ENCODE assay signal across 8 cellular contexts in genomic region chr11:122781378-122782040, GRCh38. TPM values are rescaled to one million over a fixed set of nuclear protein-coding genes. Genes with fewer than 3 reads are reported as not detected.
A peak's percentile ranks its signal among the peaks of the same experiment; 100 is the strongest.
DNase-seq lines count a peak whose midpoint lies in the region; ATAC-seq, FAIRE-seq and TF ChIP-seq lines count a peak whose summit lies in the region.

No MANE protein-coding gene starts in this region.

- H3K4me3 Mint-ChIP-seq in activated B cell treated with CpG ODN at 0.5 μM for 24 hours, result no peak overlapping the region

- H3K4me3 ChIP-seq in cardiac fibroblast (replicated peaks in 1 of 2; ENCODE audit: low read depth in 2 of 2, low read length in 2 of 2) (no peak overlapping the region), kidney (ENCODE audit: low read length in 2 of 2) (no peak overlapping the region)

- peaks cover 10% of the 10 kb centered on the region for H3K36me3 Mint-ChIP-seq in activated B cell treated with CpG ODN at 0.5 μM for 24 hours (ENCODE audit: low read depth)

- intact Hi-C loops in activated B cell treated with CpG ODN at 0.5 μM for 24 hours (cut with micrococcal nuclease), result loop anchor here (1.0 kb wide), 5 partner anchors 25 to 201 kb away; partner anchors contain the start of gene UBASH3B
- intact Hi-C loops in kidney (cut with DNase I), result loop anchor here (10.0 kb wide), 1 partner anchor 147 kb away; no protein-coding TSS in a partner anchor

- peak; percentile 59 for FAIRE-seq in kidney (lab: Jason Lieb, UNC)

- no peaks in the 10 kb centered on the region for H3K27me3 Mint-ChIP-seq in activated B cell treated with CpG ODN at 0.5 μM for 24 hours

- POLR2A ChIA-PET in activated B cell treated with CpG ODN at 0.5 μM for 24 hours (lab: Charles Lee), result interaction anchor here (0.6 kb wide), 1 partner anchor 143 kb away, joined by 3 read pairs; no protein-coding TSS in a partner anchor

- H3K4me1 ChIP-seq in kidney (ENCODE audit: control insufficient read depth in 1 of 2, insufficient read depth in 1 of 2, low read depth in 1 of 2, low read length in 2 of 2), result peaks cover 0 to 5% of the 10 kb centered on the region in 2 donors

- TF ChIP-seq CTCF in GM12872 (IDR thresholded peaks at IDR 0.05; ENCODE audit: insufficient read depth, low read depth, low read length) (peak; percentile 92), activated B cell treated with CpG ODN at 0.5 μM for 24 hours (IDR thresholded peaks at IDR 0.05) (peak; percentile 85), cardiac fibroblast (IDR thresholded peaks at IDR 0.05; ENCODE audit: low read depth, low read length) (peak; percentile 93), kidney (IDR thresholded peaks at IDR 0.05; ENCODE audit: borderline replicate concordance, extremely low read depth, insufficient read depth) (peak; percentile 94)

- H3K27ac ChIP-seq in kidney (ENCODE audit: low read depth in 2 of 2, low read length in 2 of 2), result no peak overlapping the region

- H3K36me3 ChIP-seq in kidney (ENCODE audit: control insufficient read depth in 1 of 2, insufficient read depth in 2 of 2, low read length in 2 of 2), result no peaks in the 10 kb centered on the region

- H3K9ac ChIP-seq in kidney (ENCODE audit: low read length in 2 of 2), result no peak overlapping the region

- H3K9me3 Mint-ChIP-seq in activated B cell treated with CpG ODN at 0.5 μM for 24 hours, result no peaks in the 10 kb centered on the region

- H3K9me3 ChIP-seq in kidney (ENCODE audit: control insufficient read depth in 1 of 2, low read length in 2 of 2), result no peaks in the 10 kb centered on the region

- CTCF ChIA-PET in activated B cell treated with CpG ODN at 0.5 μM for 24 hours (lab: Charles Lee), result interaction anchor here (0.7 to 6.3 kb wide), 21 partner anchors 9 to 1827 kb away, joined by 3 to 131 read pairs (median 4); partner anchors contain the start of gene UBASH3B

- DNase-seq in NCI-H2171 treated with DMSO at 0.1 percent for 48 hours (lab: John Stamatoyannopoulos, UW), result peak; percentile 69
- DNase-seq in activated B cell treated with CpG ODN at 0.5 μM for 24 hours, result peak; percentile 64
- peak; percentile 95 for DNase-seq in cardiac fibroblast (ENCODE audit: low read depth in 2 of 2)
- peak; percentile 93 for DNase-seq in kidney
- DNase-seq in stimulated activated CD4-positive, alpha-beta T cell treated with anti-CD3 and anti-CD28 coated beads, Interleukin-1b, Interleukin-23, amount 100 ng/mL, for 4 hours (ENCODE audit: low read depth in 2 of 2), result peak; percentile 68 to 75

- H3K4me1 Mint-ChIP-seq in activated B cell treated with CpG ODN at 0.5 μM for 24 hours, result no peaks in the 10 kb centered on the region

- H3K27ac Mint-ChIP-seq in activated B cell treated with CpG ODN at 0.5 μM for 24 hours, result no peak overlapping the region

- peak; percentile 67 for ATAC-seq in HG02943 (IDR thresholded peaks at IDR 0.05; ENCODE audit: low read depth, unreplicated experiment)
- peak; percentile 95 for ATAC-seq in activated B cell treated with CpG ODN at 0.5 μM for 24 hours (ENCODE audit: low read depth)
- no peak for ATAC-seq in HG03571 (IDR thresholded peaks at IDR 0.05; ENCODE audit: unreplicated experiment)

RNA-seq across cellular contexts. Expression of gene CRTAM, which starts 56.8 kb away (rescaled TPM):
- not detected in 2 replicates for total RNA-seq in activated B cell treated with CpG ODN at 0.5 μM for 24 hours
- 0.66 TPM for total RNA-seq in kidney
- not detected for polyA plus RNA-seq in kidney (ENCODE audit: insufficient read depth, low read depth, low replicate concordance)
